ENCODE assay signal across 12 cellular contexts in the genomic region with DNA sequence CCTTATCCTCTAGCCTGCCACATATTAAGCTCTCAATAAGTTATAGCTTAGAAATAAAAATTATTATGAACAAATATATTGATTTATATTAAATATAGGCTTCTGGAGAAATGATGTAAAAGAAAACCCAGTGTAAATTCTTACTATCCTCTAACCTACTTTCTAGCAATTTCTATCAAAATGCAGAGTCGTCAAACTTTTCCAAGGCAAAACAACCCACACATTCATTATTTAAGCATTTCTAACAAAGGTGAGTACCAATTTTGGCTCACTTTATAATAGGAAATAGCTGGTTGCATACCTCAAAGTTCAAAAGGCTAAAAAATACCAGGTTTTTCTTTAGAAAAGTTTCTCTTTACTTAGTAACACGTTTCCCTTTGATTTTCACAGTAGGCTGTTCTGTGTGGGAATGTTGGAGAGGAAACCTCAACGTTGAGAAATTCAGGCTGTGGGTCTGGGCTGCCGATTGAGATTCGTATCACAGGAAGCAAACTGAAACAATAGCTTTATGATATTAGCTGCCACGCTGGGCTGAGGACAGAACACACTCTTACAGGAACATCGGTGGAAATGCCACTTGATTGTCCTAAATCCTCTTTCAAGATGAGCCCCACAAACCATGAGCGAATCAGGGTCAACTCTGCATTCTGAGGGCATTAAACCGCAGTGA. TPM values are rescaled to one million over a fixed set of nuclear protein-coding genes. Genes with fewer than 3 reads are reported as not detected.
DNase-seq lines count a peak whose midpoint lies in the region; ATAC-seq and TF ChIP-seq lines count a peak whose summit lies in the region.
"Had no signal": no experiment of that assay in that cellular context is flagged by ENCODE, and none has a peak within 500 bp of the region (broad histone marks: within the 10 kb centered on the region; RNA-seq: fewer than 3 reads in every experiment).

No MANE protein-coding gene starts in this region.

- H3K4me1 Mint-ChIP-seq in central memory CD8-positive, alpha-beta T cell = peaks cover 33% of the 10 kb centered on the region

- TF ChIP-seq EP300 in sigmoid colon (IDR thresholded peaks at IDR 0.05) = no peak

- TF ChIP-seq POLR2A in sigmoid colon (IDR thresholded peaks at IDR 0.05) = no peak

- no peak for ATAC-seq in central memory CD8-positive, alpha-beta T cell (replicated peaks; ENCODE audit: extremely low read depth, poor library complexity, severe bottlenecking)
- ATAC-seq in HG03342 (IDR thresholded peaks at IDR 0.05; ENCODE audit: unreplicated experiment) = no peak

- H3K4me3 Mint-ChIP-seq in central memory CD8-positive, alpha-beta T cell = peak overlapping the region; percentile 73

- DNase-seq in GF-D8 (lab: John Stamatoyannopoulos, UW) (peak; percentile 29), OCI-M1 (lab: John Stamatoyannopoulos, UW) (peak; percentile 12), sigmoid colon (no peak), SIG-M5 treated with dmso at 0.1 percent for 504 hours (lab: John Stamatoyannopoulos, UW; ENCODE audit: unreplicated experiment) (no peak), NCI-H2107 treated with DMSO at 0.1 percent for 48 hours (lab: John Stamatoyannopoulos, UW; ENCODE audit: unreplicated experiment) (no peak)
- no peak for DNase-seq in central memory CD8-positive, alpha-beta T cell (ENCODE audit: low spot score in 2 of 2)
- DNase-seq: cerebellar nuclear complex, NCI-H1092 treated with DMSO at 0.1 percent for 48 hours, NCI-H446, retina, RPMI8226 had no signal

- peaks cover 0 to 10% (median 0%) of the 10 kb centered on the region in 4 donors for H3K4me1 ChIP-seq in sigmoid colon

- no peaks in the 10 kb centered on the region for H3K27me3 ChIP-seq in sigmoid colon

- peaks cover 5% of the 10 kb centered on the region for H3K36me3 Mint-ChIP-seq in central memory CD8-positive, alpha-beta T cell (ENCODE audit: insufficient read depth)

- peak overlapping the region in 3 of 4 donors; percentile 36 to 70 (median 49) for H3K27ac ChIP-seq in sigmoid colon

- H3K27ac Mint-ChIP-seq in central memory CD8-positive, alpha-beta T cell (ENCODE audit: low read depth) = peak overlapping the region; percentile 84

- H3K9me3 ChIP-seq in sigmoid colon = no peaks in the 10 kb centered on the region

- no peaks in the 10 kb centered on the region for H3K9me3 Mint-ChIP-seq in central memory CD8-positive, alpha-beta T cell

- WGBS in sigmoid colon, 2 donors = 49 to 77% methylated on average over 9 of the region's 9 CpGs

- H3K36me3 ChIP-seq in sigmoid colon = peaks cover 0 to 16% (median 0%) of the 10 kb centered on the region in 4 donors

- H3K4me3 ChIP-seq in sigmoid colon = no peak overlapping the region

- no peak for TF ChIP-seq CTCF in sigmoid colon (IDR thresholded peaks at IDR 0.05)

- intact Hi-C loops in sigmoid colon (cut with DNase I) = no loop called here

- no peaks in the 10 kb centered on the region for H3K27me3 Mint-ChIP-seq in central memory CD8-positive, alpha-beta T cell

RNA-seq across cellular contexts. Expression of gene EPAS1, which starts 53.0 kb away (rescaled TPM):
- 10 to 100 TPM; 56.8 to 97.8 (median 61.1) TPM for total RNA-seq in sigmoid colon
- polyA plus RNA-seq in sigmoid colon = 10 to 100 TPM; 57.8 to 82.8 (median 64.3) TPM

Comparison
In these comparisons a context has a peak if more than half of its experiments do, and no peak if none do; other contexts are left out.
1. DNase-seq: peak in GF-D8 (single experiment) and OCI-M1 (single experiment); none in central memory CD8-positive, alpha-beta T cell (0 of 2), sigmoid colon (single experiment), SIG-M5 treated with dmso at 0.1 percent for 504 hours (single experiment) and NCI-H2107 treated with DMSO at 0.1 percent for 48 hours (single experiment).